Comparison of ENCODE assay signal across 25 cellular contexts in the genomic region with DNA sequence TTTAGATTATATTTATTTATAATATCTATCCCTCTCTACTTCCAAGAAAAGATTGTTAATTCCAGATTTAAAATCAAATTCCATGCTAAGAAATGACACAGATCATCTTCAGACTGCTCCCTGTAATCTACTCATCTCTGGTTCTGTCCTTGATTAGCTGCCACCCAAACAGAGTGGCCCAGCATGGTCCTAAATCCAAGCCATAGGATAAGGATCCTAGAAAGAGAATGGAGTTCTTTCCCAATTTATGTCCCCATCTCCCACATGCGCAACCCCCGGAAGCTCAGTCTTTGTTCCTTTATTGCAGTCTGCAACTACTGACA.
"Had no signal": no experiment of that assay in that cellular context is flagged by ENCODE, and none has a peak within 500 bp of the region (broad histone marks: within the 10 kb centered on the region; RNA-seq: fewer than 3 reads in every experiment).

No MANE protein-coding gene starts in this region.

- DNase-seq: islet precursor cell; left ventricle myocardium inferior; mesendoderm; naive B cell; natural killer cell; nephron progenitor cell; nucleus accumbens; pancreas; posterior cingulate gyrus; retina; right cardiac atrium; stimulated activated CD4-positive, alpha-beta T cell treated with anti-CD3 and anti-CD28 coated beads, Interleukin-12 subunit alpha, Interleukin-12 subunit beta, amount 100 ng/mL, for 4 hours; stimulated activated CD4-positive, alpha-beta T cell treated with anti-CD3 and anti-CD28 coated beads, Interleukin-15, amount 100 ng/mL, for 24 hours; stimulated activated CD4-positive, alpha-beta T cell treated with anti-CD3 and anti-CD28 coated beads, Interleukin-2, amount 100 ng/mL, for 24 hours; stimulated activated CD4-positive, alpha-beta T cell treated with anti-CD3 and anti-CD28 coated beads, Interleukin-4, amount 100 ng/mL, for 1 hour; stimulated activated naive CD4-positive, alpha-beta T cell; tibial artery; trophoblast cell had no signal

- H3K36me3 ChIP-seq: left ventricle myocardium inferior, pancreas, prostate gland, suprapubic skin, thoracic aorta, tibial artery, vagina had no signal

- ATAC-seq: natural killer cell, pancreas, right cardiac atrium, sciatic nerve had no signal

- H3K27me3 ChIP-seq: pancreas, suprapubic skin, tibial artery, vagina had no signal

- FAIRE-seq: pancreas had no signal

- H3K4me3 ChIP-seq: left ventricle myocardium inferior, lung, pancreas, prostate gland, skin epidermis, suprapubic skin, thoracic aorta, tibial artery, vagina had no signal

- H3K9me3 ChIP-seq: left ventricle myocardium inferior, pancreas, prostate gland, suprapubic skin, thoracic aorta, tibial artery, vagina had no signal

- H3K27ac ChIP-seq: left ventricle myocardium inferior, pancreas, prostate gland, suprapubic skin, thoracic aorta, tibial artery, vagina had no signal

- H3K4me1 ChIP-seq: prostate gland, suprapubic skin, vagina had no signal
